In genomic region chr1:93081716-93082115, GRCh38 we compare ENCODE assay signal across 9 cellular contexts. TPM values are rescaled to one million over a fixed set of nuclear protein-coding genes. Genes with fewer than 3 reads are reported as not detected.
DNase-seq lines count a peak whose midpoint lies in the region; ATAC-seq and TF ChIP-seq lines count a peak whose summit lies in the region.
"Had no signal": no experiment of that assay in that cellular context is flagged by ENCODE, and none has a peak within 500 bp of the region (broad histone marks: within the 10 kb centered on the region; RNA-seq: fewer than 3 reads in every experiment).

No MANE protein-coding gene starts in this region.

- H3K18ac ChIP-seq in IMR-90 (ENCODE audit: low read depth, low read length), result no peak overlapping the region

- H3K9ac ChIP-seq in IMR-90 (ENCODE audit: low read depth, low read length), result 0 out of 2 replicates have a peak overlapping the region, but pooled peaks have one; percentile 31

- POLR2A ChIA-PET in IMR-90 (lab: Charles Lee; ENCODE audit: unreplicated experiment), result no interaction called here

- no peak for TF ChIP-seq POLR2A in IMR-90 (IDR thresholded peaks at IDR 0.05; ENCODE audit: low read depth, low read length)

- H3K4me2 ChIP-seq in IMR-90 (ENCODE audit: low read depth, low read length), result peak overlapping the region; percentile 99

- H3K4me3 ChIP-seq in IMR-90 (ENCODE audit: insufficient read depth, low read depth, low read length) (peak overlapping the region; percentile 9; the same call in 1 of the 2 replicates), lower lobe of right lung (peak overlapping the region; percentile 82)

- H2BK5ac ChIP-seq in IMR-90 (ENCODE audit: low read depth, low read length, poor library complexity, severe bottlenecking), result peak overlapping the region; percentile 18

- H3K4ac ChIP-seq in IMR-90 (ENCODE audit: low read depth, low read length), result no peak overlapping the region

- ATAC-seq in IMR-90 (ENCODE audit: low read depth) (peak; percentile 50), lower lobe of right lung (no peak), GM18909 (IDR thresholded peaks at IDR 0.05; ENCODE audit: poor library complexity, unreplicated experiment) (no peak), GM21526 (IDR thresholded peaks at IDR 0.05; ENCODE audit: low FRiP score, unreplicated experiment) (no peak)

- H4K5ac ChIP-seq in IMR-90 (ENCODE audit: low read depth, low read length), result no peak overlapping the region

- H3K23ac ChIP-seq in IMR-90 (ENCODE audit: low read depth, low read length), result no peak overlapping the region

- no peak overlapping the region for H2AK9ac ChIP-seq in IMR-90 (replicated peaks; ENCODE audit: low read depth, low read length, poor library complexity)

- DNase-seq in CD14-positive monocyte (ENCODE audit: low spot score) (no peak), IMR-90 (peak; percentile 88), amniotic stem cell (lab: John Stamatoyannopoulos, UW) (peak; percentile 3), lower lobe of right lung (no peak), NCI-H2227 treated with DMSO at 0.1 percent for 48 hours (lab: John Stamatoyannopoulos, UW) (no peak), COLO668 (lab: John Stamatoyannopoulos, UW; ENCODE audit: unreplicated experiment) (no peak)
- DNase-seq: testis had no signal

- H3K27me3 Mint-ChIP-seq in CD14-positive monocyte (ENCODE audit: low read depth in 3 of 3), result peaks cover 0 to 1% (median 0%) of the 10 kb centered on the region in 3 donors

- H3K36me3 Mint-ChIP-seq in CD14-positive monocyte, result peaks cover 3 to 25% of the 10 kb centered on the region in 2 donors

- TF ChIP-seq RAD21 in IMR-90 (IDR thresholded peaks at IDR 0.05; ENCODE audit: low read length), result no peak

- no peak overlapping the region for H4K8ac ChIP-seq in IMR-90 (ENCODE audit: low read depth in 2 of 2, low read length in 2 of 2)

- intact Hi-C loops in CD14-positive monocyte (cut with micrococcal nuclease), result loop anchor here in 1 of 2 donors (5.0 kb wide), 1 partner anchor 96 kb away; no protein-coding TSS in a partner anchor
- intact Hi-C loops in IMR-90 (cut with micrococcal nuclease), result loop anchor here (2.0 kb wide), 1 partner anchor 223 kb away; no protein-coding TSS in a partner anchor
- intact Hi-C loops in lower lobe of right lung (cut with DNase I), result no loop called here

- H2AK5ac ChIP-seq in IMR-90 (ENCODE audit: low read depth, low read length), result no peak overlapping the region

- H2BK120ac ChIP-seq in IMR-90 (ENCODE audit: low read depth, low read length), result no peak overlapping the region

- BruUV-seq in IMR-90 (replicated peaks; lab: Mats Ljungman, UMichigan), result no TSS peak

- in situ Hi-C loops in IMR-90 (cut with MboI; ENCODE audit: low sequenced_read_pairs), result no loop called here

- CTCF ChIA-PET in IMR-90 (lab: Yijun Ruan, JAX), result interaction anchor here (0.8 kb wide), 1 partner anchor 223 kb away, joined by 3 read pairs; no protein-coding TSS in a partner anchor

- H3K9me1 ChIP-seq in IMR-90 (ENCODE audit: insufficient read depth, low read length), result no peaks in the 10 kb centered on the region; the same call in 1 of the 2 replicates

- no peak overlapping the region for H4K91ac ChIP-seq in IMR-90 (ENCODE audit: insufficient read depth, low read depth, low read length)

- no peak overlapping the region for H2AFZ ChIP-seq in IMR-90 (replicated peaks; ENCODE audit: low read length, poor library complexity)

- H3K27ac ChIP-seq in IMR-90 (ENCODE audit: insufficient read depth, low read length) (no peak overlapping the region; the same call in 1 of the 2 replicates), lower lobe of right lung (no peak overlapping the region)

- H2BK20ac ChIP-seq in IMR-90 (ENCODE audit: low read depth, low read length), result no peak overlapping the region

- H3K4me1 ChIP-seq in IMR-90 (ENCODE audit: control insufficient read depth, insufficient read depth, low read length) (no peaks in the 10 kb centered on the region), lower lobe of right lung (peaks cover 34% of the 10 kb centered on the region)

- H4K20me1 ChIP-seq in IMR-90 (ENCODE audit: insufficient read depth, low read length), result peaks cover 17% of the 10 kb centered on the region

- H3K27me3 ChIP-seq in IMR-90 (ENCODE audit: control insufficient read depth, insufficient read depth, low read length), result no peaks in the 10 kb centered on the region
- H3K27me3 ChIP-seq in lower lobe of right lung (ENCODE audit: low read depth), result no peaks in the 10 kb centered on the region
- H3K27me3 ChIP-seq: testis had no signal

- TF ChIP-seq CTCF in CD14-positive monocyte (IDR thresholded peaks at IDR 0.05) (no peak), IMR-90 (conservative IDR thresholded peaks at IDR 0.05; ENCODE audit: low read depth, low read length) (no peak), lower lobe of right lung (IDR thresholded peaks at IDR 0.05) (no peak)

- H3K36me3 ChIP-seq in IMR-90 (ENCODE audit: control insufficient read depth, insufficient read depth, low read length) (peaks cover 3% of the 10 kb centered on the region), lower lobe of right lung (peaks cover 9% of the 10 kb centered on the region)

- H3K56ac ChIP-seq in IMR-90 (ENCODE audit: extremely low read depth, insufficient read depth, low read length), result no peak overlapping the region

- H2BK15ac ChIP-seq in IMR-90 (ENCODE audit: low read depth, low read length), result no peak overlapping the region

- dilution Hi-C loops in IMR-90 (cut with HindIII; ENCODE audit: low sequenced_read_pairs, unreplicated experiment), result no loop called here

- no peak overlapping the region for H3K14ac ChIP-seq in IMR-90 (replicated peaks; ENCODE audit: low read depth, low read length)

- H3K79me1 ChIP-seq in IMR-90 (ENCODE audit: low read depth in 1 of 2, low read length in 2 of 2), result peaks cover 0 to 38% of the 10 kb centered on the region in 2 experiments; a peak in 3 of 4 replicates

- peaks cover 56% of the 10 kb centered on the region for H3K4me1 Mint-ChIP-seq in CD14-positive monocyte

- H3K9me3 ChIP-seq in IMR-90 (ENCODE audit: control insufficient read depth, insufficient read depth, low read length) (no peaks in the 10 kb centered on the region), lower lobe of right lung (no peaks in the 10 kb centered on the region)
- H3K9me3 ChIP-seq: testis had no signal

- no peaks in the 10 kb centered on the region for H3K9me3 Mint-ChIP-seq in CD14-positive monocyte

- H3K27ac Mint-ChIP-seq in CD14-positive monocyte, result peak overlapping the region in 6 of 7 donors; percentile 22 to 95 (median 72)

- H3K4me3 Mint-ChIP-seq in CD14-positive monocyte, result peak overlapping the region in 1 of 2 donors; percentile 30

TF ChIP-seq in IMR-90, 13 proteins besides CTCF, POLR2A, EP300 and RAD21:
- TF ChIP-seq CEBPB (IDR thresholded peaks at IDR 0.05; ENCODE audit: low read depth, low read length), result peak; percentile 90
- TF ChIP-seq BHLHE40 (IDR thresholded peaks at IDR 0.05; ENCODE audit: low read depth, low read length), result no peak

RNA-seq across cellular contexts. Expression of gene MTF2, which starts 2.6 kb away (rescaled TPM):
- polyA plus RNA-seq in CD14-positive monocyte (10 to 100 TPM; 32.5 to 56.3 TPM), IMR-90 (2012; rRNA removed) (9.5 and 10.6 TPM in 2 replicates)
- total RNA-seq in IMR-90 (2012; rRNA removed) (33.3 and 39.8 TPM in 2 replicates), lower lobe of right lung (20.2 TPM)
- polyA plus RNA-seq in IMR-90 (2012; cell fraction: cytosol; rRNA removed), result 2.1 and 2.5 TPM in 2 replicates
- 1.8 and 10.8 TPM in 2 replicates for polyA plus RNA-seq in IMR-90 (2012; cell fraction: nucleus; rRNA removed; ENCODE audit: low replicate concordance)

Comparison
In these comparisons a context has a peak if more than half of its experiments do, and no peak if none do; other contexts are left out.
1. DNase-seq: peak in IMR-90 (single experiment) and amniotic stem cell (single experiment); none in CD14-positive monocyte (single experiment), lower lobe of right lung (single experiment), NCI-H2227 treated with DMSO at 0.1 percent for 48 hours (single experiment) and COLO668 (single experiment).